Comparison of ENCODE assay signal across 16 cellular contexts in the genomic region with DNA sequence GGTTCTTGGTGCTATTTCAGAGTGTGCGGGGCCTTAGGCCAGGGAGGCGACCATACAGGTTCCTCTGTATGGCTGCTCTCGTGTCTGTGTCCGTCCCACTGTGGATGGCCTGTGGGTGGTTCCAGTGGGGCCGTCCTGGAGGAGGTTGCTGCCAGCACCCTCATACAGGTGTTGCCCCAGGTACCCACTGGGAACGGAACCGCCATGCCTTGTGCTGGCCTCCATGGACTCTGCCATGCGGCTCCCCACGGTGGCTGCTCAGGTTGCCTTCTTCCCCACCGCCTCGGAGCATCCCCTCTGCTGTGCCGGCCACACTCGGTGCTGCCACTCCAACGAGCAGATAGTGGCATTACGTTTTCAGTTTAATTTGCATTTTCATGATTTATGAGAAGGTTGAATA.
DNase-seq lines count a peak whose midpoint lies in the region; ATAC-seq and TF ChIP-seq lines count a peak whose summit lies in the region.
"Had no signal": no experiment of that assay in that cellular context is flagged by ENCODE, and none has a peak within 500 bp of the region (broad histone marks: within the 10 kb centered on the region; RNA-seq: fewer than 3 reads in every experiment).

No MANE protein-coding gene starts in this region.

- no peak for DNase-seq in activated CD4-positive, alpha-beta T cell treated with anti-CD3 and anti-CD28 coated beads, Interleukin-2, amount 10 ng/mL, durations not matched to agents 7 days and 5 days
- DNase-seq in activated CD4-positive, alpha-beta T cell treated with anti-CD3 and anti-CD28 coated beads for 36 hours: no peak
- no peak for DNase-seq in stimulated activated effector memory CD8-positive, alpha-beta T cell treated with anti-CD3 and anti-CD28 coated beads, Interleukin-12 subunit alpha, Interleukin-12 subunit beta, amount 100 ng/mL, for 72 hours (ENCODE audit: low spot score in 2 of 2)
- DNase-seq in lower lobe of right lung: no peak
- DNase-seq: AML-193; CD4-positive, alpha-beta T cell; H9 had no signal

- H3K4me3 Mint-ChIP-seq in activated CD4-positive, alpha-beta T cell treated with anti-CD3 and anti-CD28 coated beads, Interleukin-2, amount 10 ng/mL, durations not matched to agents 7 days and 5 days: no peak overlapping the region
- no peak overlapping the region for H3K4me3 Mint-ChIP-seq in activated CD4-positive, alpha-beta T cell treated with anti-CD3 and anti-CD28 coated beads for 36 hours
- no peak overlapping the region for H3K4me3 Mint-ChIP-seq in activated T-helper 17 cell treated with anti-CD3 and anti-CD28 coated beads, Interleukin-2, amount 50 U/mL, for 72 hours
- peak overlapping the region in 1 of 3 experiments; percentile 20 for H3K4me3 Mint-ChIP-seq in nephron
- no peak overlapping the region for H3K4me3 Mint-ChIP-seq in stimulated activated effector memory CD8-positive, alpha-beta T cell treated with anti-CD3 and anti-CD28 coated beads, Interleukin-12 subunit alpha, Interleukin-12 subunit beta, amount 100 ng/mL, for 72 hours
- H3K4me3 Mint-ChIP-seq: CD4-positive, alpha-beta T cell; H9 had no signal

- H3K4me1 ChIP-seq in lower lobe of right lung: no peaks in the 10 kb centered on the region
- H3K4me1 ChIP-seq: Caco-2 had no signal

- peaks cover 45% of the 10 kb centered on the region for H3K36me3 Mint-ChIP-seq in activated CD4-positive, alpha-beta T cell treated with anti-CD3 and anti-CD28 coated beads, Interleukin-2, amount 10 ng/mL, durations not matched to agents 7 days and 5 days (ENCODE audit: low read depth)
- peaks cover 42% of the 10 kb centered on the region for H3K36me3 Mint-ChIP-seq in activated CD4-positive, alpha-beta T cell treated with anti-CD3 and anti-CD28 coated beads for 36 hours (ENCODE audit: low read depth)
- peaks cover 85% of the 10 kb centered on the region for H3K36me3 Mint-ChIP-seq in activated T-helper 17 cell treated with anti-CD3 and anti-CD28 coated beads, Interleukin-2, amount 50 U/mL, for 72 hours (ENCODE audit: low read depth)
- peaks cover 70% of the 10 kb centered on the region for H3K36me3 Mint-ChIP-seq in nephron (ENCODE audit: low read depth)
- peaks cover 88% of the 10 kb centered on the region for H3K36me3 Mint-ChIP-seq in stimulated activated effector memory CD8-positive, alpha-beta T cell treated with anti-CD3 and anti-CD28 coated beads, Interleukin-12 subunit alpha, Interleukin-12 subunit beta, amount 100 ng/mL, for 72 hours

- intact Hi-C loops in activated CD4-positive, alpha-beta T cell treated with anti-CD3 and anti-CD28 coated beads for 36 hours (cut with DNase I, micrococcal nuclease): no loop called here
- intact Hi-C loops in lower lobe of right lung (cut with DNase I): no loop called here

- peaks cover 71% of the 10 kb centered on the region for H3K36me3 ChIP-seq in lower lobe of right lung

- CTCF ChIA-PET in activated CD4-positive, alpha-beta T cell treated with anti-CD3 and anti-CD28 coated beads, Interleukin-2, amount 10 ng/mL, durations not matched to agents 7 days and 5 days (lab: Charles Lee): no interaction called here
- CTCF ChIA-PET in activated CD4-positive, alpha-beta T cell treated with anti-CD3 and anti-CD28 coated beads for 36 hours (lab: Charles Lee): interaction anchor here (2.0 kb wide), 1 partner anchor 10 kb away, joined by 4 read pairs; no protein-coding TSS in a partner anchor

- no peaks in the 10 kb centered on the region for H3K9me3 Mint-ChIP-seq in activated CD4-positive, alpha-beta T cell treated with anti-CD3 and anti-CD28 coated beads, Interleukin-2, amount 10 ng/mL, durations not matched to agents 7 days and 5 days
- no peaks in the 10 kb centered on the region for H3K9me3 Mint-ChIP-seq in activated CD4-positive, alpha-beta T cell treated with anti-CD3 and anti-CD28 coated beads for 36 hours (ENCODE audit: low read depth)
- no peaks in the 10 kb centered on the region for H3K9me3 Mint-ChIP-seq in activated T-helper 17 cell treated with anti-CD3 and anti-CD28 coated beads, Interleukin-2, amount 50 U/mL, for 72 hours
- H3K9me3 Mint-ChIP-seq in nephron: no peaks in the 10 kb centered on the region
- H3K9me3 Mint-ChIP-seq in stimulated activated effector memory CD8-positive, alpha-beta T cell treated with anti-CD3 and anti-CD28 coated beads, Interleukin-12 subunit alpha, Interleukin-12 subunit beta, amount 100 ng/mL, for 72 hours: no peaks in the 10 kb centered on the region
- H3K9me3 Mint-ChIP-seq: CD4-positive, alpha-beta T cell; H9 had no signal

- no peaks in the 10 kb centered on the region for H3K9me3 ChIP-seq in lower lobe of right lung
- H3K9me3 ChIP-seq: A549, Caco-2 had no signal

- no peak overlapping the region for H3K4me3 ChIP-seq in lower lobe of right lung
- H3K4me3 ChIP-seq: A549 had no signal

- POLR2A ChIA-PET in activated CD4-positive, alpha-beta T cell treated with anti-CD3 and anti-CD28 coated beads, Interleukin-2, amount 10 ng/mL, durations not matched to agents 7 days and 5 days (lab: Charles Lee): no interaction called here
- POLR2A ChIA-PET in activated CD4-positive, alpha-beta T cell treated with anti-CD3 and anti-CD28 coated beads for 36 hours (lab: Charles Lee): no interaction called here

- no peak for ATAC-seq in activated CD4-positive, alpha-beta T cell treated with anti-CD3 and anti-CD28 coated beads for 36 hours
- ATAC-seq in activated T-helper 17 cell treated with anti-CD3 and anti-CD28 coated beads, Interleukin-2, amount 50 U/mL, for 72 hours (replicated peaks): no peak
- no peak for ATAC-seq in stimulated activated effector memory CD8-positive, alpha-beta T cell treated with anti-CD3 and anti-CD28 coated beads, Interleukin-12 subunit alpha, Interleukin-12 subunit beta, amount 100 ng/mL, for 72 hours
- ATAC-seq in GM19351 (IDR thresholded peaks at IDR 0.05; ENCODE audit: unreplicated experiment): no peak
- no peak for ATAC-seq in GM18502 (IDR thresholded peaks at IDR 0.05; ENCODE audit: poor library complexity, unreplicated experiment)
- ATAC-seq in lower lobe of right lung: no peak
- ATAC-seq: A549, HepG2 had no signal

- H3K27me3 Mint-ChIP-seq in activated CD4-positive, alpha-beta T cell treated with anti-CD3 and anti-CD28 coated beads, Interleukin-2, amount 10 ng/mL, durations not matched to agents 7 days and 5 days: no peaks in the 10 kb centered on the region
- H3K27me3 Mint-ChIP-seq in activated CD4-positive, alpha-beta T cell treated with anti-CD3 and anti-CD28 coated beads for 36 hours: no peaks in the 10 kb centered on the region
- H3K27me3 Mint-ChIP-seq in activated T-helper 17 cell treated with anti-CD3 and anti-CD28 coated beads, Interleukin-2, amount 50 U/mL, for 72 hours: no peaks in the 10 kb centered on the region
- no peaks in the 10 kb centered on the region for H3K27me3 Mint-ChIP-seq in nephron (ENCODE audit: low read depth)
- H3K27me3 Mint-ChIP-seq: CD4-positive, alpha-beta T cell had no signal

- H3K27me3 ChIP-seq in lower lobe of right lung (ENCODE audit: low read depth): no peaks in the 10 kb centered on the region

- H3K4me1 Mint-ChIP-seq in activated CD4-positive, alpha-beta T cell treated with anti-CD3 and anti-CD28 coated beads, Interleukin-2, amount 10 ng/mL, durations not matched to agents 7 days and 5 days: peaks cover 15% of the 10 kb centered on the region
- peaks cover 14% of the 10 kb centered on the region for H3K4me1 Mint-ChIP-seq in activated CD4-positive, alpha-beta T cell treated with anti-CD3 and anti-CD28 coated beads for 36 hours
- peaks cover 8% of the 10 kb centered on the region for H3K4me1 Mint-ChIP-seq in activated T-helper 17 cell treated with anti-CD3 and anti-CD28 coated beads, Interleukin-2, amount 50 U/mL, for 72 hours
- H3K4me1 Mint-ChIP-seq in nephron: peaks cover 57% of the 10 kb centered on the region
- H3K4me1 Mint-ChIP-seq in stimulated activated effector memory CD8-positive, alpha-beta T cell treated with anti-CD3 and anti-CD28 coated beads, Interleukin-12 subunit alpha, Interleukin-12 subunit beta, amount 100 ng/mL, for 72 hours: peaks cover 25% of the 10 kb centered on the region

- TF ChIP-seq CTCF in nephron (IDR thresholded peaks at IDR 0.05; ENCODE audit: unreplicated experiment in 3 of 3): no peak
- TF ChIP-seq CTCF in lower lobe of right lung (IDR thresholded peaks at IDR 0.05): no peak

- H3K27ac ChIP-seq in lower lobe of right lung: no peak overlapping the region
- H3K27ac ChIP-seq: 22Rv1, A549, C4-2B had no signal

- peak overlapping the region; percentile 46 for H3K27ac Mint-ChIP-seq in activated CD4-positive, alpha-beta T cell treated with anti-CD3 and anti-CD28 coated beads, Interleukin-2, amount 10 ng/mL, durations not matched to agents 7 days and 5 days
- no peak overlapping the region for H3K27ac Mint-ChIP-seq in activated CD4-positive, alpha-beta T cell treated with anti-CD3 and anti-CD28 coated beads for 36 hours
- H3K27ac Mint-ChIP-seq in activated T-helper 17 cell treated with anti-CD3 and anti-CD28 coated beads, Interleukin-2, amount 50 U/mL, for 72 hours: peak overlapping the region; percentile 53
- H3K27ac Mint-ChIP-seq in nephron: peak overlapping the region; percentile 80 to 90 (median 85)
- H3K27ac Mint-ChIP-seq in stimulated activated effector memory CD8-positive, alpha-beta T cell treated with anti-CD3 and anti-CD28 coated beads, Interleukin-12 subunit alpha, Interleukin-12 subunit beta, amount 100 ng/mL, for 72 hours: peak overlapping the region; percentile 66
- H3K27ac Mint-ChIP-seq: CD4-positive, alpha-beta T cell had no signal
